9 cellular contexts compared by ENCODE assay signal in genomic region chrX:37509349-37509748, GRCh38.
A peak's percentile ranks its signal among the peaks of the same experiment; 100 is the strongest.
DNase-seq lines count a peak whose midpoint lies in the region; ATAC-seq and TF ChIP-seq lines count a peak whose summit lies in the region.
"Had no signal": no experiment of that assay in that cellular context is flagged by ENCODE, and none has a peak within 500 bp of the region (broad histone marks: within the 10 kb centered on the region; RNA-seq: fewer than 3 reads in every experiment).

No MANE protein-coding gene starts in this region.

- no peak overlapping the region for H3K27ac ChIP-seq in ascending aorta
- no peak overlapping the region for H3K27ac ChIP-seq in CD8-positive, alpha-beta memory T cell (ENCODE audit: low read depth, low read length)

- H3K27me3 Mint-ChIP-seq in T-cell = peaks cover 2 to 17% of the 10 kb centered on the region in 2 donors
- peaks cover 0 to 2% of the 10 kb centered on the region in 2 donors for H3K27me3 Mint-ChIP-seq in CD8-positive, alpha-beta memory T cell
- H3K27me3 Mint-ChIP-seq in activated T-helper 17 cell treated with anti-CD3 and anti-CD28 coated beads, Interleukin-2, amount 50 U/mL, for 72 hours = no peaks in the 10 kb centered on the region

- no peaks in the 10 kb centered on the region for H3K4me1 ChIP-seq in ascending aorta
- H3K4me1 ChIP-seq in mucosa of descending colon (ENCODE audit: low read depth) = no peaks in the 10 kb centered on the region
- H3K4me1 ChIP-seq in CD8-positive, alpha-beta memory T cell (ENCODE audit: insufficient read depth, low read length) = no peaks in the 10 kb centered on the region

- no peaks in the 10 kb centered on the region for H3K36me3 Mint-ChIP-seq in T-cell
- H3K36me3 Mint-ChIP-seq in CD8-positive, alpha-beta memory T cell = no peaks in the 10 kb centered on the region
- H3K36me3 Mint-ChIP-seq in activated T-helper 17 cell treated with anti-CD3 and anti-CD28 coated beads, Interleukin-2, amount 50 U/mL, for 72 hours (ENCODE audit: low read depth) = no peaks in the 10 kb centered on the region

- DNase-seq in ascending aorta (ENCODE audit: low spot score in 2 of 2) (no peak), mucosa of descending colon (peak in 1 of 3 donors; percentile 2), T-cell (no peak)
- no peak for DNase-seq in CD8-positive, alpha-beta memory T cell
- DNase-seq: T-helper 9 cell had no signal

- CTCF ChIA-PET in T-cell (lab: Charles Lee) = interaction anchor here in 1 of 2 donors (0.8 kb wide), 1 partner anchor 316 kb away, joined by 6 read pairs; no protein-coding TSS in a partner anchor
- CTCF ChIA-PET in CD8-positive, alpha-beta memory T cell (lab: Charles Lee) = no interaction called here

- no peaks in the 10 kb centered on the region for H3K4me1 Mint-ChIP-seq in T-cell
- no peaks in the 10 kb centered on the region for H3K4me1 Mint-ChIP-seq in CD8-positive, alpha-beta memory T cell
- H3K4me1 Mint-ChIP-seq in activated T-helper 17 cell treated with anti-CD3 and anti-CD28 coated beads, Interleukin-2, amount 50 U/mL, for 72 hours = no peaks in the 10 kb centered on the region

- H3K4me3 ChIP-seq in ascending aorta (no peak overlapping the region), mucosa of descending colon (no peak overlapping the region)
- H3K4me3 ChIP-seq in CD8-positive, alpha-beta memory T cell (ENCODE audit: low read length) = no peak overlapping the region

- TF ChIP-seq CTCF in GM12873 (IDR thresholded peaks at IDR 0.05; ENCODE audit: insufficient read depth, low read depth, low read length, missing control alignments) (peak; percentile 51), ascending aorta (IDR thresholded peaks at IDR 0.05) (peak; percentile 23 to 51 (median 34)), mucosa of descending colon (IDR thresholded peaks at IDR 0.05) (no peak)

- ATAC-seq in HG03342 (IDR thresholded peaks at IDR 0.05; ENCODE audit: unreplicated experiment) (peak; percentile 56), mucosa of descending colon (peak; percentile 51), GM19452 (IDR thresholded peaks at IDR 0.05; ENCODE audit: unreplicated experiment) (no peak), T-cell (replicated peaks in 1 of 4) (no peak)
- ATAC-seq in activated T-helper 17 cell treated with anti-CD3 and anti-CD28 coated beads, Interleukin-2, amount 50 U/mL, for 72 hours (replicated peaks) = no peak

- POLR2A ChIA-PET in T-cell (lab: Charles Lee) = no interaction called here
- POLR2A ChIA-PET in CD8-positive, alpha-beta memory T cell (lab: Charles Lee) = no interaction called here

- no peaks in the 10 kb centered on the region for H3K9me3 Mint-ChIP-seq in T-cell
- no peaks in the 10 kb centered on the region for H3K9me3 Mint-ChIP-seq in CD8-positive, alpha-beta memory T cell
- no peaks in the 10 kb centered on the region for H3K9me3 Mint-ChIP-seq in activated T-helper 17 cell treated with anti-CD3 and anti-CD28 coated beads, Interleukin-2, amount 50 U/mL, for 72 hours

- no peaks in the 10 kb centered on the region for H3K27me3 ChIP-seq in ascending aorta
- H3K27me3 ChIP-seq in CD8-positive, alpha-beta memory T cell (ENCODE audit: insufficient read depth, low read length, poor library complexity, severe bottlenecking) = no peaks in the 10 kb centered on the region

- H3K36me3 ChIP-seq in ascending aorta (no peaks in the 10 kb centered on the region), mucosa of descending colon (ENCODE audit: low read depth) (no peaks in the 10 kb centered on the region)
- H3K36me3 ChIP-seq in CD8-positive, alpha-beta memory T cell (ENCODE audit: insufficient read depth, low read length) = no peaks in the 10 kb centered on the region

- no peak overlapping the region for H3K4me3 Mint-ChIP-seq in T-cell
- H3K4me3 Mint-ChIP-seq in CD8-positive, alpha-beta memory T cell = no peak overlapping the region
- H3K4me3 Mint-ChIP-seq in activated T-helper 17 cell treated with anti-CD3 and anti-CD28 coated beads, Interleukin-2, amount 50 U/mL, for 72 hours = no peak overlapping the region

- no peak overlapping the region for H3K27ac Mint-ChIP-seq in T-cell
- no peak overlapping the region for H3K27ac Mint-ChIP-seq in CD8-positive, alpha-beta memory T cell
- H3K27ac Mint-ChIP-seq in activated T-helper 17 cell treated with anti-CD3 and anti-CD28 coated beads, Interleukin-2, amount 50 U/mL, for 72 hours = no peak overlapping the region

- H3K9me3 ChIP-seq in ascending aorta (no peaks in the 10 kb centered on the region), mucosa of descending colon (no peaks in the 10 kb centered on the region)
- H3K9me3 ChIP-seq in CD8-positive, alpha-beta memory T cell (ENCODE audit: low read length) = no peaks in the 10 kb centered on the region

- intact Hi-C loops in ascending aorta (cut with DNase I) (loop anchor here (1.0 kb wide), 1 partner anchor 316 kb away; no protein-coding TSS in a partner anchor), mucosa of descending colon (cut with DNase I, micrococcal nuclease) (no loop called here)

Comparison
In these comparisons a context has a peak if more than half of its experiments do, and no peak if none do; other contexts are left out.
1. ATAC-seq: peak in HG03342 (single experiment) and mucosa of descending colon (single experiment); none in GM19452 (single experiment), T-cell (0 of 4) and activated T-helper 17 cell treated with anti-CD3 and anti-CD28 coated beads, Interleukin-2, amount 50 U/mL, for 72 hours (single experiment).